Comparison of ENCODE assay signal across 39 cellular contexts in genomic region chr12:122295877-122296276, GRCh38.
"Had no signal": no experiment of that assay in that cellular context is flagged by ENCODE, and none has a peak within 500 bp of the region (broad histone marks: within the 10 kb centered on the region; RNA-seq: fewer than 3 reads in every experiment).

No MANE protein-coding gene starts in this region.

- H3K4me3 Mint-ChIP-seq: activated naive CD4-positive, alpha-beta T cell treated with anti-CD3 and anti-CD28 coated beads for 36 hours; activated naive CD4-positive, alpha-beta T cell treated with anti-CD3 and anti-CD28 coated beads, Interleukin-2, amount 10 ng/mL, durations not matched to agents 7 days and 5 days; activated naive CD4-positive, alpha-beta T cell treated with anti-CD3 and anti-CD28 coated beads, Interleukin-2, amount 50 U/mL, for 24 hours; activated naive CD8-positive, alpha-beta T cell; activated naive CD8-positive, alpha-beta T cell treated with anti-CD3 and anti-CD28 coated beads for 36 hours; activated naive CD8-positive, alpha-beta T cell treated with anti-CD3 and anti-CD28 coated beads, Interleukin-2, amount 10 ng/mL, durations not matched to agents 7 days and 5 days; activated naive CD8-positive, alpha-beta T cell treated with anti-CD3 and anti-CD28 coated beads, Interleukin-2, amount 50 U/mL, for 24 hours; activated T-cell treated with anti-CD3 and anti-CD28 coated beads, Interleukin-2, amount 50 U/mL, for 24 hours; activated T-helper 1 cell treated with anti-CD3 and anti-CD28 coated beads, Interleukin-12 subunit alpha, Interleukin-12 subunit beta, Interleukin-2, Interleukin-4 antibody, amounts not matched to agents 30 ng/mL and 10 ng/mL and 1 ng/mL, durations not matched to agents 14 hours and 24 hours and 36 hours; activated T-helper 17 cell treated with anti-CD3 and anti-CD28 coated beads, Interleukin-2, amount 50 U/mL, for 72 hours; brain; central memory CD8-positive, alpha-beta T cell had no signal

- ATAC-seq: activated naive CD4-positive, alpha-beta T cell treated with anti-CD3 and anti-CD28 coated beads, Interleukin-2, amount 50 U/mL, for 72 hours; activated naive CD8-positive, alpha-beta T cell treated with anti-CD3 and anti-CD28 coated beads, Interleukin-2, amount 50 U/mL, for 24 hours; activated T-helper 17 cell treated with anti-CD3 and anti-CD28 coated beads, Interleukin-2, amount 50 U/mL, for 72 hours; body of pancreas had no signal

- H3K27ac ChIP-seq: adrenal gland, ascending aorta, body of pancreas, brain microvascular endothelial cell, breast epithelium, cardiac muscle cell had no signal

- H3K4me3 ChIP-seq: adrenal gland, ascending aorta, body of pancreas, breast epithelium, cardiac muscle cell had no signal

- H3K9me3 Mint-ChIP-seq: activated naive CD4-positive, alpha-beta T cell treated with anti-CD3 and anti-CD28 coated beads for 36 hours; activated naive CD4-positive, alpha-beta T cell treated with anti-CD3 and anti-CD28 coated beads, Interleukin-2, amount 10 ng/mL, durations not matched to agents 7 days and 5 days; activated naive CD4-positive, alpha-beta T cell treated with anti-CD3 and anti-CD28 coated beads, Interleukin-2, amount 50 U/mL, for 24 hours; activated naive CD4-positive, alpha-beta T cell treated with anti-CD3 and anti-CD28 coated beads, Interleukin-2, amount 50 U/mL, for 72 hours; activated naive CD8-positive, alpha-beta T cell treated with anti-CD3 and anti-CD28 coated beads for 36 hours; activated naive CD8-positive, alpha-beta T cell treated with anti-CD3 and anti-CD28 coated beads, Interleukin-2, amount 10 ng/mL, durations not matched to agents 7 days and 5 days; activated naive CD8-positive, alpha-beta T cell treated with anti-CD3 and anti-CD28 coated beads, Interleukin-2, amount 50 U/mL, for 24 hours; activated T-cell treated with anti-CD3 and anti-CD28 coated beads, Interleukin-2, amount 50 U/mL, for 24 hours; activated T-helper 1 cell treated with anti-CD3 and anti-CD28 coated beads, Interleukin-12 subunit alpha, Interleukin-12 subunit beta, Interleukin-2, Interleukin-4 antibody, amounts not matched to agents 30 ng/mL and 10 ng/mL and 1 ng/mL, durations not matched to agents 14 hours and 24 hours and 36 hours; activated T-helper 17 cell treated with anti-CD3 and anti-CD28 coated beads, Interleukin-2, amount 50 U/mL, for 72 hours; activated T-helper 2 cell treated with anti-CD3 and anti-CD28 coated beads, Interferon-gamma antibody, Interleukin-2, Interleukin-4, amounts not matched to agents 10 μg/mL and 5 μg/mL and 100 μg/mL, durations not matched to agents 14 hours and 24 hours and 36 hours; central memory CD8-positive, alpha-beta T cell had no signal

- H3K27ac Mint-ChIP-seq: activated naive CD4-positive, alpha-beta T cell treated with anti-CD3 and anti-CD28 coated beads for 36 hours; activated naive CD4-positive, alpha-beta T cell treated with anti-CD3 and anti-CD28 coated beads, Interleukin-2, amount 10 ng/mL, durations not matched to agents 7 days and 5 days; activated naive CD4-positive, alpha-beta T cell treated with anti-CD3 and anti-CD28 coated beads, Interleukin-2, amount 50 U/mL, for 24 hours; activated naive CD8-positive, alpha-beta T cell; activated naive CD8-positive, alpha-beta T cell treated with anti-CD3 and anti-CD28 coated beads for 36 hours; activated naive CD8-positive, alpha-beta T cell treated with anti-CD3 and anti-CD28 coated beads, Interleukin-2, amount 10 ng/mL, durations not matched to agents 7 days and 5 days; activated naive CD8-positive, alpha-beta T cell treated with anti-CD3 and anti-CD28 coated beads, Interleukin-2, amount 50 U/mL, for 24 hours; activated T-cell treated with anti-CD3 and anti-CD28 coated beads, Interleukin-2, amount 50 U/mL, for 24 hours; activated T-helper 1 cell treated with anti-CD3 and anti-CD28 coated beads, Interleukin-12 subunit alpha, Interleukin-12 subunit beta, Interleukin-2, Interleukin-4 antibody, amounts not matched to agents 30 ng/mL and 10 ng/mL and 1 ng/mL, durations not matched to agents 14 hours and 24 hours and 36 hours; activated T-helper 17 cell treated with anti-CD3 and anti-CD28 coated beads, Interleukin-2, amount 50 U/mL, for 72 hours; activated T-helper 2 cell treated with anti-CD3 and anti-CD28 coated beads, Interferon-gamma antibody, Interleukin-2, Interleukin-4, amounts not matched to agents 10 μg/mL and 5 μg/mL and 100 μg/mL, durations not matched to agents 14 hours and 24 hours and 36 hours had no signal

- H3K27me3 Mint-ChIP-seq: activated naive CD4-positive, alpha-beta T cell treated with anti-CD3 and anti-CD28 coated beads, Interleukin-2, amount 10 ng/mL, durations not matched to agents 7 days and 5 days; activated naive CD4-positive, alpha-beta T cell treated with anti-CD3 and anti-CD28 coated beads, Interleukin-2, amount 50 U/mL, for 24 hours; activated naive CD8-positive, alpha-beta T cell; activated naive CD8-positive, alpha-beta T cell treated with anti-CD3 and anti-CD28 coated beads for 36 hours; activated naive CD8-positive, alpha-beta T cell treated with anti-CD3 and anti-CD28 coated beads, Interleukin-2, amount 10 ng/mL, durations not matched to agents 7 days and 5 days; activated naive CD8-positive, alpha-beta T cell treated with anti-CD3 and anti-CD28 coated beads, Interleukin-2, amount 50 U/mL, for 24 hours; activated T-cell treated with anti-CD3 and anti-CD28 coated beads, Interleukin-2, amount 50 U/mL, for 24 hours; activated T-helper 17 cell treated with anti-CD3 and anti-CD28 coated beads, Interleukin-2, amount 50 U/mL, for 72 hours; brain; central memory CD8-positive, alpha-beta T cell had no signal

- H3K27me3 ChIP-seq: adrenal gland, ascending aorta, body of pancreas, brain microvascular endothelial cell, breast epithelium, cardiac muscle cell had no signal

- FAIRE-seq: astrocyte, bronchial epithelial cell, colon had no signal

- H3K4me1 ChIP-seq: ascending aorta, body of pancreas, breast epithelium had no signal

- H3K4me1 Mint-ChIP-seq: activated naive CD4-positive, alpha-beta T cell treated with anti-CD3 and anti-CD28 coated beads, Interleukin-2, amount 50 U/mL, for 24 hours; activated naive CD8-positive, alpha-beta T cell treated with anti-CD3 and anti-CD28 coated beads, Interleukin-2, amount 50 U/mL, for 24 hours; activated T-helper 17 cell treated with anti-CD3 and anti-CD28 coated beads, Interleukin-2, amount 50 U/mL, for 72 hours; brain; central memory CD8-positive, alpha-beta T cell had no signal

- H3K36me3 ChIP-seq: breast epithelium had no signal

- H3K36me3 Mint-ChIP-seq: activated naive CD4-positive, alpha-beta T cell treated with anti-CD3 and anti-CD28 coated beads, Interleukin-2, amount 50 U/mL, for 72 hours had no signal

- DNase-seq: activated effector memory CD4-positive, alpha-beta T cell treated with anti-CD3 and anti-CD28 coated beads, Interleukin-2, amount 50 U/mL, for 16 hours; activated effector memory CD4-positive, alpha-beta T cell treated with Interleukin-2 at 50 U/mL for 16 hours; activated gamma-delta T cell; activated gamma-delta T cell treated with Interleukin-2 at 50 U/mL for 16 hours; activated naive CD4-positive, alpha-beta T cell; activated naive CD4-positive, alpha-beta T cell treated with anti-CD3 and anti-CD28 coated beads for 36 hours; activated naive CD4-positive, alpha-beta T cell treated with anti-CD3 and anti-CD28 coated beads, Interleukin-2, amount 10 ng/mL, durations not matched to agents 7 days and 5 days; activated naive CD4-positive, alpha-beta T cell treated with anti-CD3 and anti-CD28 coated beads, Interleukin-2, amount 50 U/mL, for 16 hours; activated naive CD4-positive, alpha-beta T cell treated with Interleukin-2 at 50 U/mL for 16 hours; activated naive CD8-positive, alpha-beta T cell treated with anti-CD3 and anti-CD28 coated beads for 36 hours; activated naive CD8-positive, alpha-beta T cell treated with anti-CD3 and anti-CD28 coated beads, Interleukin-2, amount 10 ng/mL, durations not matched to agents 7 days and 5 days; activated naive CD8-positive, alpha-beta T cell treated with anti-CD3 and anti-CD28 coated beads, Interleukin-2, amount 50 U/mL, for 24 hours; activated T-cell treated with anti-CD3 and anti-CD28 coated beads, Interleukin-2, amount 50 U/mL, for 1 hour; activated T-cell treated with anti-CD3 and anti-CD28 coated beads, Interleukin-2, amount 50 U/mL, for 24 hours; activated T-cell treated with anti-CD3 and anti-CD28 coated beads, Interleukin-2, amount 50 U/mL, for 48 hours; adrenal gland; amniotic stem cell; amygdala; anterior cingulate cortex; aorta; body of pancreas; brain microvascular endothelial cell; caudate nucleus; central memory CD4-positive, alpha-beta T cell; cerebellar nuclear complex had no signal

- H3K9me3 ChIP-seq: adrenal gland, ascending aorta, body of pancreas, breast epithelium had no signal
